Comparison of ENCODE assay signal across 8 cellular contexts in genomic region chr17:1783271-1783670, GRCh38. TPM values are rescaled to one million over a fixed set of nuclear protein-coding genes. Genes with fewer than 3 reads are reported as not detected.
DNase-seq lines count a peak whose midpoint lies in the region; ATAC-seq, FAIRE-seq and TF ChIP-seq lines count a peak whose summit lies in the region.

No MANE protein-coding gene starts in this region.

- H3K36me3 Mint-ChIP-seq in CD4-positive, CD25-positive, alpha-beta regulatory T cell, result peaks cover 34% of the 10 kb centered on the region

- TF ChIP-seq EP300 in sigmoid colon (IDR thresholded peaks at IDR 0.05), result no peak

- WGBS in sigmoid colon, 2 donors, result 82 to 86% methylated on average over 19 of the region's 19 CpGs

- H3K9me3 ChIP-seq in CD4-positive, CD25-positive, alpha-beta regulatory T cell (ENCODE audit: control insufficient read depth in 2 of 2, low read length in 2 of 2), result no peaks in the 10 kb centered on the region
- no peaks in the 10 kb centered on the region for H3K9me3 ChIP-seq in sigmoid colon

- H3K36me3 ChIP-seq in CD4-positive, CD25-positive, alpha-beta regulatory T cell (ENCODE audit: control insufficient read depth, insufficient read depth, low read length), result peaks cover 72% of the 10 kb centered on the region
- H3K36me3 ChIP-seq in sigmoid colon, result peaks cover 0 to 6% (median 2%) of the 10 kb centered on the region in 4 donors

- ATAC-seq in CD4-positive, CD25-positive, alpha-beta regulatory T cell (ENCODE audit: low read depth in 2 of 2), result no peak
- no peak for ATAC-seq in GM18867 (IDR thresholded peaks at IDR 0.05; ENCODE audit: unreplicated experiment)
- no peak for ATAC-seq in HG03039 (IDR thresholded peaks at IDR 0.05; ENCODE audit: unreplicated experiment)

- intact Hi-C loops in sigmoid colon (cut with DNase I), result loop anchor here (5.0 to 10.0 kb wide), 2 partner anchors 44 to 208 kb away; partner anchors contain the start of gene SMYD4

- H3K4me1 ChIP-seq in CD4-positive, CD25-positive, alpha-beta regulatory T cell (ENCODE audit: control insufficient read depth, insufficient read depth, low read length, poor library complexity, severe bottlenecking), result no peaks in the 10 kb centered on the region
- peaks cover 0 to 88% (median 82%) of the 10 kb centered on the region in 4 donors for H3K4me1 ChIP-seq in sigmoid colon

- no peaks in the 10 kb centered on the region for H3K9me3 Mint-ChIP-seq in CD4-positive, CD25-positive, alpha-beta regulatory T cell

- no peaks in the 10 kb centered on the region for H3K27me3 ChIP-seq in CD4-positive, CD25-positive, alpha-beta regulatory T cell (ENCODE audit: control insufficient read depth, insufficient read depth, low read length)
- no peaks in the 10 kb centered on the region for H3K27me3 ChIP-seq in sigmoid colon

- no peak overlapping the region for H3K4me3 ChIP-seq in CD4-positive, CD25-positive, alpha-beta regulatory T cell (ENCODE audit: low read depth, low read length)
- H3K4me3 ChIP-seq in sigmoid colon, result peak overlapping the region in 2 of 4 donors; percentile 3 to 19

- H3K4me3 Mint-ChIP-seq in CD4-positive, CD25-positive, alpha-beta regulatory T cell, result no peak overlapping the region

- no peak for FAIRE-seq in H54 (lab: Jason Lieb, UNC)

- no peak for TF ChIP-seq CTCF in sigmoid colon (IDR thresholded peaks at IDR 0.05)

- no peak for DNase-seq in CD4-positive, CD25-positive, alpha-beta regulatory T cell
- DNase-seq in hepatic stellate cell (ENCODE audit: low spot score) (peak; percentile 54), sigmoid colon (no peak), H54 (ENCODE audit: insufficient read length, low spot score) (no peak), NCI-H128 (lab: John Stamatoyannopoulos, UW; ENCODE audit: unreplicated experiment) (no peak)

- TF ChIP-seq POLR2A in sigmoid colon (IDR thresholded peaks at IDR 0.05) (no peak), H54 (IDR thresholded peaks at IDR 0.05; ENCODE audit: low read depth, low read length) (no peak)

- H3K27ac Mint-ChIP-seq in CD4-positive, CD25-positive, alpha-beta regulatory T cell, result peak overlapping the region; percentile 42 to 74 (median 44)

- no peak overlapping the region for H3K27ac ChIP-seq in CD4-positive, CD25-positive, alpha-beta regulatory T cell (ENCODE audit: insufficient read depth, low read length, poor library complexity, severe bottlenecking)
- H3K27ac ChIP-seq in angular gyrus (ENCODE audit: low read depth, low read length) (peak overlapping the region; percentile 92), sigmoid colon (peak overlapping the region; percentile 87 to 94 (median 91))

- no peaks in the 10 kb centered on the region for H3K27me3 Mint-ChIP-seq in CD4-positive, CD25-positive, alpha-beta regulatory T cell

- peaks cover 0 to 5% (median 1%) of the 10 kb centered on the region in 4 donors for H3K4me1 Mint-ChIP-seq in CD4-positive, CD25-positive, alpha-beta regulatory T cell

RNA-seq across cellular contexts. Expression of gene SERPINF1, which starts 21.4 kb away (rescaled TPM):
- not detected for total RNA-seq in CD4-positive, CD25-positive, alpha-beta regulatory T cell
- polyA plus RNA-seq in CD4-positive, CD25-positive, alpha-beta regulatory T cell, result 1 to 10 TPM in 3 of 4 donors, under 1 TPM in 1; 0.36 to 1.6 (median 1.5) TPM
- total RNA-seq in sigmoid colon, result 100 to 1,000 TPM; 275 to 539 (median 352) TPM
- polyA plus RNA-seq in sigmoid colon, result 100 to 1,000 TPM in 2 of 3 donors, 10 to 100 TPM in 1; 77.7 to 124 (median 112) TPM

RNA-seq across cellular contexts. Expression of gene SERPINF2, which starts 40.6 kb away (rescaled TPM):
- total RNA-seq in CD4-positive, CD25-positive, alpha-beta regulatory T cell, result 0.69 TPM
- polyA plus RNA-seq in CD4-positive, CD25-positive, alpha-beta regulatory T cell, result not detected
- 1 to 10 TPM; 2.9 to 7.2 (median 4.1) TPM for total RNA-seq in sigmoid colon
- polyA plus RNA-seq in sigmoid colon, result 10 to 100 TPM in 1 of 3 donors, 1 to 10 TPM in 1, under 1 TPM in 1; 0.69 to 12.9 (median 1.2) TPM

RNA-seq across cellular contexts. Expression of gene SMYD4, which starts 46.4 kb away (rescaled TPM):
- total RNA-seq in CD4-positive, CD25-positive, alpha-beta regulatory T cell, result 25.8 TPM
- 10 to 100 TPM in 3 of 4 donors, 1 to 10 TPM in 1; 7.2 to 12.5 (median 12.2) TPM for polyA plus RNA-seq in CD4-positive, CD25-positive, alpha-beta regulatory T cell
- 10 to 100 TPM; 14.3 to 19.1 (median 17.1) TPM for total RNA-seq in sigmoid colon
- 1 to 10 TPM; 2.4 to 8.8 (median 2.5) TPM for polyA plus RNA-seq in sigmoid colon

RNA-seq across cellular contexts. Expression of gene RPA1, which starts 46.5 kb away (rescaled TPM):
- total RNA-seq in CD4-positive, CD25-positive, alpha-beta regulatory T cell, result 66.3 TPM
- polyA plus RNA-seq in CD4-positive, CD25-positive, alpha-beta regulatory T cell, result 10 to 100 TPM; 69.7 to 94.5 (median 81.7) TPM
- 10 to 100 TPM; 27.8 to 46.8 (median 31.1) TPM for total RNA-seq in sigmoid colon
- 10 to 100 TPM; 16.2 to 35.2 (median 27.6) TPM for polyA plus RNA-seq in sigmoid colon

RNA-seq across cellular contexts. Expression of gene WDR81, which starts 58.8 kb away (rescaled TPM):
- 48.4 TPM for total RNA-seq in CD4-positive, CD25-positive, alpha-beta regulatory T cell
- polyA plus RNA-seq in CD4-positive, CD25-positive, alpha-beta regulatory T cell, result 10 to 100 TPM; 10.6 to 15.5 (median 11.1) TPM
- total RNA-seq in sigmoid colon, result 10 to 100 TPM; 21.8 to 49.3 (median 28.2) TPM
- 10 to 100 TPM in 1 of 3 donors, 1 to 10 TPM in 2; 6.6 to 29.3 (median 7.4) TPM for polyA plus RNA-seq in sigmoid colon

Comparison
In these comparisons a context has a peak if more than half of its experiments do, and no peak if none do; other contexts are left out.
1. RNA of gene SERPINF1, which starts 21.4 kb away (total RNA-seq): 275 to 539 TPM in sigmoid colon; not detected in CD4-positive, CD25-positive, alpha-beta regulatory T cell (single experiment); every median in the first group is over 100 times any median in the second.